ENCODE assay signal across 20 cellular contexts in the genomic region with DNA sequence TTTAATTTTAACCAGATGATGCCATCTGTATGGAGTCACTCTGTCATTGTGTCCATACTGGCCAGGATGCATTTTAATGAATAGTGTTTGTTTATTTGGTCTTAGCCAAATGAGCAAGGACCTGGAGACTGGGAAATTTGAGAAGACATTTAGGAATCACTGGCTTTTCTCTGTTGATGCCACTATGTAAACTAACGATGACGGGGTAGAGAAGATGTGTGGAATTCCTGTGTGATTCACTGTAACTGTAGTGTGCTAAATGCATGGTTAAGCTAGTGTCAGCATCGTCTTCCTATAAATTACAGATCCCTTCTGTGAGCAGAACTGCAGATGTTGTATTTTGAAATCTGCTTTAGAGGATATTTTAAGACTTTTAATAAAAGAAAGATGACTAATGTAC.
DNase-seq lines count a peak whose midpoint lies in the region; ATAC-seq, FAIRE-seq and TF ChIP-seq lines count a peak whose summit lies in the region.
"Had no signal": no experiment of that assay in that cellular context is flagged by ENCODE, and none has a peak within 500 bp of the region (broad histone marks: within the 10 kb centered on the region; RNA-seq: fewer than 3 reads in every experiment).

No MANE protein-coding gene starts in this region.

- H3K27ac ChIP-seq in ACC112 (ENCODE audit: low read depth, low read length) (no peak overlapping the region), RWPE2 (ENCODE audit: poor library complexity, severe bottlenecking) (no peak overlapping the region)
- H3K27ac ChIP-seq: PC-9, SK-N-MC had no signal

- no peak overlapping the region for H2AFZ ChIP-seq in ACC112 (ENCODE audit: low read length, unreplicated experiment)
- H2AFZ ChIP-seq: PC-9 had no signal

- no peaks in the 10 kb centered on the region for H3K79me2 ChIP-seq in ACC112 (ENCODE audit: control insufficient read depth, insufficient read depth, low read length, unreplicated experiment)

- peak; percentile 65 for DNase-seq in H4 (ENCODE audit: low spot score)
- no peak for DNase-seq in RWPE2 (ENCODE audit: low spot score)
- DNase-seq in fibroblast of villous mesenchyme (ENCODE audit: low read depth): peak; percentile 6
- no peak for DNase-seq in superior temporal gyrus (ENCODE audit: extremely low spot score)
- no peak for DNase-seq in frontal cortex (ENCODE audit: low spot score in 2 of 2)
- no peak for DNase-seq in NCI-H1105 (lab: John Stamatoyannopoulos, UW)
- no peak for DNase-seq in midbrain (lab: John Stamatoyannopoulos, UW)
- DNase-seq: DMS 273 treated with DMSO at 0.1 percent for 48 hours, HCEC 1CT, Karpas-422, MM.1S, NCI-H187, NCI-H345, NCI-H69, PC-9, T-cell had no signal

- TF ChIP-seq CTCF in RWPE2 (IDR thresholded peaks at IDR 0.05; ENCODE audit: poor library complexity, severe bottlenecking) (no peak), fibroblast of villous mesenchyme (IDR thresholded peaks at IDR 0.05; ENCODE audit: insufficient read depth, low read depth, low read length) (no peak)

- H3K4me3 ChIP-seq in ACC112 (ENCODE audit: low read depth, low read length): peak overlapping the region; percentile 38; the same call in 1 of the 2 replicates
- H3K4me3 ChIP-seq in RWPE2 (ENCODE audit: severe bottlenecking): no peak overlapping the region
- no peak overlapping the region for H3K4me3 ChIP-seq in fibroblast of villous mesenchyme (ENCODE audit: low read depth, low read length)
- H3K4me3 ChIP-seq: PC-9, SK-N-MC had no signal

- 0 out of 3 replicates have a peak, but pooled peaks have one; percentile 29 for ATAC-seq in RWPE2 (ENCODE audit: low read depth)
- ATAC-seq: HepG2, T-cell had no signal

- no peaks in the 10 kb centered on the region for H3K9me3 ChIP-seq in RWPE2 (ENCODE audit: severe bottlenecking)

- H3K36me3 ChIP-seq in ACC112 (ENCODE audit: insufficient read depth, low read length) (no peaks in the 10 kb centered on the region), RWPE2 (ENCODE audit: low read depth) (no peaks in the 10 kb centered on the region)

- H3K4me1 ChIP-seq in ACC112 (ENCODE audit: control insufficient read depth, insufficient read depth, low read length, unreplicated experiment) (no peaks in the 10 kb centered on the region), RWPE2 (ENCODE audit: insufficient read depth, poor library complexity, severe bottlenecking) (no peaks in the 10 kb centered on the region)

- no peak for FAIRE-seq in frontal cortex (lab: Jason Lieb, UNC)
- FAIRE-seq: GM19239, HepG2 had no signal

- H3K27me3 ChIP-seq in ACC112 (ENCODE audit: insufficient read depth, low read length): peaks cover 45% of the 10 kb centered on the region
- peaks cover 23% of the 10 kb centered on the region for H3K27me3 ChIP-seq in RWPE2 (ENCODE audit: insufficient read depth, poor library complexity, severe bottlenecking)

Comparison
In these comparisons a context has a peak if more than half of its experiments do, and no peak if none do; other contexts are left out.
1. DNase-seq: peak in H4 (single experiment) and fibroblast of villous mesenchyme (single experiment); none in RWPE2 (single experiment), superior temporal gyrus (single experiment), frontal cortex (0 of 2), NCI-H1105 (single experiment) and midbrain (single experiment).